ENCODE assay signal across 18 cellular contexts in the genomic region with DNA sequence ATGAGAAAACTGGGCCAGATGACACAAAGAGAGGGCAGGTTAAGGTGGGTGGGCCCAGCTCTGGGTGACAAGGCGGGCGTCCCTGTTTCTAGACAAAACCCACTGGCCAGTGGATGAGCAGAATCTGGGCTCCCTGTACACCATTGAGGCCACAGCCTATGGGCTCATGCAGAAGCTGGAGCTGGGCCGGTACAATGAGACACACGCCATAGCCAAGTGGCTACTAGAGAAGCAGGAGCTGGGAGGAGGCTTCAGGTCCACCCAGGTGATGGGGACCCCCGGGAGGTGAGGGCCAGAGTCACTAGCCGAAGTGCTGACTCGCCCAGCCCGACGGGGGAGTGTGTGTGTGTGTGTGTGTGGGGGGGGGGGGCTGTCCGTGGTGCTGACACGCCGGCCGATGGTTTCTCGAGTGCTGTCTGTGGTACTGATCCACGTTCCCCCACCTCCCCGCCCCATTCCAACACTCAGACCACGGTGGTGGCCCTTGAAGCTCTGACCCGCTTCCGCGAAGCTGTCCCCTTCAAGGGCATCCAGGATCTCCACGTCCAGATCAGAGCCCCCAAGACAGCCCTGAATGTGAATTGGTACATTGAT. TPM values are rescaled to one million over a fixed set of nuclear protein-coding genes. Genes with fewer than 3 reads are reported as not detected.
DNase-seq lines count a peak whose midpoint lies in the region; ATAC-seq and TF ChIP-seq lines count a peak whose summit lies in the region.
"Had no signal": no experiment of that assay in that cellular context is flagged by ENCODE, and none has a peak within 500 bp of the region (broad histone marks: within the 10 kb centered on the region; RNA-seq: fewer than 3 reads in every experiment).

No MANE protein-coding gene starts in this region.

- H3K27me3 ChIP-seq in H7 (ENCODE audit: control insufficient read depth, insufficient read depth, low read length), result peaks cover 4% of the 10 kb centered on the region; the same call in 1 of the 2 replicates

- no peaks in the 10 kb centered on the region for H3K36me3 ChIP-seq in H7 (replicated peaks; ENCODE audit: control insufficient read depth, insufficient read depth, low read length)
- H3K36me3 ChIP-seq: lower lobe of right lung, prostate gland had no signal

- no peak overlapping the region for H3K4me3 ChIP-seq in H7 (ENCODE audit: insufficient read depth, low read depth, low read length)
- H3K4me3 ChIP-seq in fibroblast of villous mesenchyme (ENCODE audit: low read depth, low read length), result no peak overlapping the region
- H3K4me3 ChIP-seq: lower lobe of right lung, prostate gland had no signal

- ATAC-seq in SK-N-SH treated with all-trans-retinoic acid at 6 μM for 48 hours, result peak; percentile 54
- ATAC-seq: activated CD4-positive, CD25-positive, alpha-beta regulatory T cell treated with anti-CD3 and anti-CD28 coated beads, Interleukin-2, amount 50 U/mL, for 24 hours; lower lobe of right lung; Right ventricle myocardium inferior had no signal

- no peak for TF ChIP-seq CTCF in fibroblast of villous mesenchyme (IDR thresholded peaks at IDR 0.05; ENCODE audit: insufficient read depth, low read depth, low read length)

- DNase-seq in AG08396 (ENCODE audit: low spot score) (peak; percentile 52), H7 (peak; percentile 83), fibroblast of villous mesenchyme (ENCODE audit: low read depth) (peak; percentile 7), DMS114 treated with DMSO at 0.1 percent for 48 hours (lab: John Stamatoyannopoulos, UW; ENCODE audit: unreplicated experiment) (no peak), NCI-H446 treated with DMSO at 0.1 percent for 48 hours (lab: John Stamatoyannopoulos, UW) (no peak), NCI-H1930 (lab: John Stamatoyannopoulos, UW) (no peak), glomerular visceral epithelial cell (ENCODE audit: extremely low spot score) (no peak)
- DNase-seq: activated effector memory CD4-positive, alpha-beta T cell treated with Interleukin-2 at 50 U/mL for 16 hours; amygdala; foreskin melanocyte; GF-D8; lower lobe of right lung; NCI-H146; small intestine had no signal

TF ChIP-seq in SK-N-SH treated with all-trans-retinoic acid at 6 μM for 48 hours, 23 proteins besides CTCF, POLR2A, EP300 and RAD21 (continues in another document):
- TF ChIP-seq PPARA (CRISPR knock-in tag; IDR thresholded peaks at IDR 0.05; ENCODE audit: borderline replicate concordance) (no peak), ZNF565 (CRISPR knock-in tag; conservative IDR thresholded peaks at IDR 0.05; ENCODE audit: low read depth) (no peak), ZFP30 (CRISPR knock-in tag; IDR thresholded peaks at IDR 0.05) (no peak), ARNTL (CRISPR knock-in tag; IDR thresholded peaks at IDR 0.05; ENCODE audit: borderline replicate concordance, low read depth) (no peak), ZNF8 (CRISPR knock-in tag; IDR thresholded peaks at IDR 0.05) (no peak), ZFP3 (CRISPR knock-in tag; IDR thresholded peaks at IDR 0.05) (no peak), ZC3H10 (CRISPR knock-in tag; IDR thresholded peaks at IDR 0.05) (no peak), TCF4 (CRISPR knock-in tag; IDR thresholded peaks at IDR 0.05; ENCODE audit: borderline replicate concordance) (no peak), ISL1 (CRISPR knock-in tag; IDR thresholded peaks at IDR 0.05) (no peak), GLIS3 (CRISPR knock-in tag; IDR thresholded peaks at IDR 0.05) (no peak), RARB (CRISPR knock-in tag; IDR thresholded peaks at IDR 0.05) (no peak), BACH2 (CRISPR knock-in tag; IDR thresholded peaks at IDR 0.05; ENCODE audit: borderline replicate concordance) (no peak), CSDC2 (CRISPR knock-in tag; IDR thresholded peaks at IDR 0.05) (no peak), OSR1 (CRISPR knock-in tag; IDR thresholded peaks at IDR 0.05) (no peak)
- TF ChIP-seq, protein P1, sequence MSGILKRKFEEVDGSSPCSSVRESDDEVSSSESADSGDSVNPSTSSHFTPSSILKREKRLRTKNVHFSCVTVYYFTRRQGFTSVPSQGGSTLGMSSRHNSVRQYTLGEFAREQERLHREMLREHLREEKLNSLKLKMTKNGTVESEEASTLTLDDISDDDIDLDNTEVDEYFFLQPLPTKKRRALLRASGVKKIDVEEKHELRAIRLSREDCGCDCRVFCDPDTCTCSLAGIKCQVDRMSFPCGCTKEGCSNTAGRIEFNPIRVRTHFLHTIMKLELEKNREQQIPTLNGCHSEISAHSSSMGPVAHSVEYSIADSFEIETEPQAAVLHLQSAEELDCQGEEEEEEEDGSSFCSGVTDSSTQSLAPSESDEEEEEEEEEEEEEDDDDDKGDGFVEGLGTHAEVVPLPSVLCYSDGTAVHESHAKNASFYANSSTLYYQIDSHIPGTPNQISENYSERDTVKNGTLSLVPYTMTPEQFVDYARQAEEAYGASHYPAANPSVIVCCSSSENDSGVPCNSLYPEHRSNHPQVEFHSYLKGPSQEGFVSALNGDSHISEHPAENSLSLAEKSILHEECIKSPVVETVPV (CRISPR knock-in tag; IDR thresholded peaks at IDR 0.05), result no peak
- TF ChIP-seq, protein P2, sequence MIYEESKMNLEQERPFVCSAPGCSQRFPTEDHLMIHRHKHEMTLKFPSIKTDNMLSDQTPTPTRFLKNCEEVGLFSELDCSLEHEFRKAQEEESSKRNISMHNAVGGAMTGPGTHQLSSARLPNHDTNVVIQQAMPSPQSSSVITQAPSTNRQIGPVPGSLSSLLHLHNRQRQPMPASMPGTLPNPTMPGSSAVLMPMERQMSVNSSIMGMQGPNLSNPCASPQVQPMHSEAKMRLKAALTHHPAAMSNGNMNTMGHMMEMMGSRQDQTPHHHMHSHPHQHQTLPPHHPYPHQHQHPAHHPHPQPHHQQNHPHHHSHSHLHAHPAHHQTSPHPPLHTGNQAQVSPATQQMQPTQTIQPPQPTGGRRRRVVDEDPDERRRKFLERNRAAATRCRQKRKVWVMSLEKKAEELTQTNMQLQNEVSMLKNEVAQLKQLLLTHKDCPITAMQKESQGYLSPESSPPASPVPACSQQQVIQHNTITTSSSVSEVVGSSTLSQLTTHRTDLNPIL (CRISPR knock-in tag; IDR thresholded peaks at IDR 0.05; ENCODE audit: low read depth), result no peak
- TF ChIP-seq, protein P3, sequence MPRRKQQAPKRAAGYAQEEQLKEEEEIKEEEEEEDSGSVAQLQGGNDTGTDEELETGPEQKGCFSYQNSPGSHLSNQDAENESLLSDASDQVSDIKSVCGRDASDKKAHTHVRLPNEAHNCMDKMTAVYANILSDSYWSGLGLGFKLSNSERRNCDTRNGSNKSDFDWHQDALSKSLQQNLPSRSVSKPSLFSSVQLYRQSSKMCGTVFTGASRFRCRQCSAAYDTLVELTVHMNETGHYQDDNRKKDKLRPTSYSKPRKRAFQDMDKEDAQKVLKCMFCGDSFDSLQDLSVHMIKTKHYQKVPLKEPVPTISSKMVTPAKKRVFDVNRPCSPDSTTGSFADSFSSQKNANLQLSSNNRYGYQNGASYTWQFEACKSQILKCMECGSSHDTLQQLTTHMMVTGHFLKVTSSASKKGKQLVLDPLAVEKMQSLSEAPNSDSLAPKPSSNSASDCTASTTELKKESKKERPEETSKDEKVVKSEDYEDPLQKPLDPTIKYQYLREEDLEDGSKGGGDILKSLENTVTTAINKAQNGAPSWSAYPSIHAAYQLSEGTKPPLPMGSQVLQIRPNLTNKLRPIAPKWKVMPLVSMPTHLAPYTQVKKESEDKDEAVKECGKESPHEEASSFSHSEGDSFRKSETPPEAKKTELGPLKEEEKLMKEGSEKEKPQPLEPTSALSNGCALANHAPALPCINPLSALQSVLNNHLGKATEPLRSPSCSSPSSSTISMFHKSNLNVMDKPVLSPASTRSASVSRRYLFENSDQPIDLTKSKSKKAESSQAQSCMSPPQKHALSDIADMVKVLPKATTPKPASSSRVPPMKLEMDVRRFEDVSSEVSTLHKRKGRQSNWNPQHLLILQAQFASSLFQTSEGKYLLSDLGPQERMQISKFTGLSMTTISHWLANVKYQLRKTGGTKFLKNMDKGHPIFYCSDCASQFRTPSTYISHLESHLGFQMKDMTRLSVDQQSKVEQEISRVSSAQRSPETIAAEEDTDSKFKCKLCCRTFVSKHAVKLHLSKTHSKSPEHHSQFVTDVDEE (CRISPR knock-in tag; IDR thresholded peaks at IDR 0.05), result no peak
- TF ChIP-seq, protein P4, sequence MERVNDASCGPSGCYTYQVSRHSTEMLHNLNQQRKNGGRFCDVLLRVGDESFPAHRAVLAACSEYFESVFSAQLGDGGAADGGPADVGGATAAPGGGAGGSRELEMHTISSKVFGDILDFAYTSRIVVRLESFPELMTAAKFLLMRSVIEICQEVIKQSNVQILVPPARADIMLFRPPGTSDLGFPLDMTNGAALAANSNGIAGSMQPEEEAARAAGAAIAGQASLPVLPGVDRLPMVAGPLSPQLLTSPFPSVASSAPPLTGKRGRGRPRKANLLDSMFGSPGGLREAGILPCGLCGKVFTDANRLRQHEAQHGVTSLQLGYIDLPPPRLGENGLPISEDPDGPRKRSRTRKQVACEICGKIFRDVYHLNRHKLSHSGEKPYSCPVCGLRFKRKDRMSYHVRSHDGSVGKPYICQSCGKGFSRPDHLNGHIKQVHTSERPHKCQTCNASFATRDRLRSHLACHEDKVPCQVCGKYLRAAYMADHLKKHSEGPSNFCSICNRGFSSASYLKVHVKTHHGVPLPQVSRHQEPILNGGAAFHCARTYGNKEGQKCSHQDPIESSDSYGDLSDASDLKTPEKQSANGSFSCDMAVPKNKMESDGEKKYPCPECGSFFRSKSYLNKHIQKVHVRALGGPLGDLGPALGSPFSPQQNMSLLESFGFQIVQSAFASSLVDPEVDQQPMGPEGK (CRISPR knock-in tag; IDR thresholded peaks at IDR 0.05; ENCODE audit: borderline replicate concordance), result no peak

RNA-seq across cellular contexts. Expression of a gene that starts 24.3 kb away (rescaled TPM):
- total RNA-seq in H7 (2014; rRNA removed; shearing (Covaris generic)), result 14.4 and 20.4 TPM in 2 replicates
- total RNA-seq in fibroblast of villous mesenchyme, result 24.2 and 25.9 TPM in 2 replicates

RNA-seq across cellular contexts. Expression of a gene that starts 40.7 kb away (rescaled TPM):
- 0.15 TPM in 1 of 2 replicates, not detected in the other for total RNA-seq in H7 (2014; rRNA removed; shearing (Covaris generic))
- under 0.01 TPM in 1 of 2 replicates, not detected in the other for total RNA-seq in fibroblast of villous mesenchyme
- total RNA-seq: Right ventricle myocardium inferior had no signal

RNA-seq across cellular contexts. Expression of a gene that starts 44.3 kb away (rescaled TPM):
- total RNA-seq in H7 (2014; rRNA removed; shearing (Covaris generic)), result 52.9 and 54.4 TPM in 2 replicates
- 23.8 and 28.1 TPM in 2 replicates for total RNA-seq in fibroblast of villous mesenchyme

RNA-seq across cellular contexts. Expression of a gene that starts 48.5 kb away (rescaled TPM):
- not detected in 2 replicates for total RNA-seq in H7 (2014; rRNA removed; shearing (Covaris generic))
- total RNA-seq in fibroblast of villous mesenchyme, result not detected in 2 replicates
- total RNA-seq: lower lobe of right lung, prostate gland, Right ventricle myocardium inferior had no signal

RNA-seq across cellular contexts. Expression of a gene that starts 49.7 kb away (rescaled TPM):
- total RNA-seq in H7 (2014; rRNA removed; shearing (Covaris generic)), result 0.87 and 6.2 TPM in 2 replicates
- total RNA-seq in fibroblast of villous mesenchyme, result 0.43 and 1.9 TPM in 2 replicates

Comparison
In these comparisons a context has a peak if more than half of its experiments do, and no peak if none do; other contexts are left out.
1. DNase-seq: peak in AG08396 (single experiment), H7 (single experiment) and fibroblast of villous mesenchyme (single experiment); none in DMS114 treated with DMSO at 0.1 percent for 48 hours (single experiment), NCI-H446 treated with DMSO at 0.1 percent for 48 hours (single experiment), NCI-H1930 (0 of 2) and glomerular visceral epithelial cell (single experiment).